11 cellular contexts compared by ENCODE assay signal in genomic region chr12:6373022-6373787, GRCh38. TPM values are rescaled to one million over a fixed set of nuclear protein-coding genes. Genes with fewer than 3 reads are reported as not detected.
A peak's percentile ranks its signal among the peaks of the same experiment; 100 is the strongest.
DNase-seq lines count a peak whose midpoint lies in the region; ATAC-seq and TF ChIP-seq lines count a peak whose summit lies in the region.
"Had no signal": no experiment of that assay in that cellular context is flagged by ENCODE, and none has a peak within 500 bp of the region (broad histone marks: within the 10 kb centered on the region; RNA-seq: fewer than 3 reads in every experiment).

No MANE protein-coding gene starts in this region.

- no peaks in the 10 kb centered on the region for H3K27me3 Mint-ChIP-seq in Caco-2 (ENCODE audit: insufficient read depth, unreplicated experiment)

- H3K36me3 ChIP-seq in Caco-2 (ENCODE audit: control insufficient read depth, insufficient read depth, low read length) (no peaks in the 10 kb centered on the region), breast epithelium (no peaks in the 10 kb centered on the region), neuronal stem cell (replicated peaks in 1 of 2; ENCODE audit: control insufficient read depth in 2 of 2, insufficient read depth in 2 of 2, low read length in 2 of 2) (no peaks in the 10 kb centered on the region)

- no peak overlapping the region for H3K4ac ChIP-seq in neuronal stem cell (ENCODE audit: low read length)

- no peak overlapping the region for H2BK5ac ChIP-seq in neuronal stem cell (ENCODE audit: low read length)

- TF ChIP-seq CTCF in Caco-2 (IDR thresholded peaks at IDR 0.05; ENCODE audit: insufficient read depth in 1 of 2, low read depth in 1 of 2, low read length in 1 of 2, severe bottlenecking in 1 of 2, unreplicated experiment in 1 of 2) (no peak), breast epithelium (IDR thresholded peaks at IDR 0.05) (no peak)

- ATAC-seq in GM18502 (IDR thresholded peaks at IDR 0.05; ENCODE audit: poor library complexity, unreplicated experiment), result no peak
- no peak for ATAC-seq in stimulated activated naive CD8-positive, alpha-beta T cell treated with anti-CD3 and anti-CD28 coated beads, Interleukin-15, Interleukin-2, amounts not matched to agents 100 U/mL and 50 U/mL, for 24 hours

- H4K91ac ChIP-seq in neuronal stem cell (ENCODE audit: low read depth, low read length, poor library complexity), result no peak overlapping the region

- peak overlapping the region; percentile 71 for H3K4me3 Mint-ChIP-seq in Caco-2 (ENCODE audit: unreplicated experiment)
- H3K4me3 Mint-ChIP-seq: effector memory CD8-positive, alpha-beta T cell had no signal

- no peak overlapping the region for H4K8ac ChIP-seq in neuronal stem cell (ENCODE audit: low read depth, low read length)

- H2AFZ ChIP-seq in neuronal stem cell (ENCODE audit: low read length), result peak overlapping the region; percentile 86

- CTCF ChIA-PET in Caco-2 (lab: Charles Lee), result interaction anchor here (0.7 to 2.5 kb wide), 4 partner anchors 10 to 51 kb away, joined by 3 to 17 read pairs (median 4); partner anchors contain the start of gene LTBR

- no peak overlapping the region for H2BK15ac ChIP-seq in neuronal stem cell (ENCODE audit: low read length)

- H3K23ac ChIP-seq in neuronal stem cell (ENCODE audit: low read depth, low read length, poor library complexity), result no peak overlapping the region

- H3K18ac ChIP-seq in neuronal stem cell (ENCODE audit: low read length), result no peak overlapping the region

- H3K9ac ChIP-seq in neuronal stem cell (ENCODE audit: low read depth, low read length, poor library complexity), result no peak overlapping the region

- DNase-seq in Caco-2 (peak in 1 of 2 experiments; percentile 28), NCI-H2029 treated with DMSO at 0.1 percent for 48 hours (lab: John Stamatoyannopoulos, UW) (peak; percentile 94), breast epithelium (ENCODE audit: low spot score in 2 of 2) (no peak), neuronal stem cell (ENCODE audit: low spot score) (no peak), HUDEP-2 (lab: John Stamatoyannopoulos, UW; ENCODE audit: unreplicated experiment in 76 of 76) (no peak), T-helper 2 cell (no peak)
- no peak for DNase-seq in stimulated activated naive CD8-positive, alpha-beta T cell treated with anti-CD3 and anti-CD28 coated beads, Interleukin-15, Interleukin-2, amounts not matched to agents 100 U/mL and 50 U/mL, for 24 hours
- DNase-seq: effector memory CD8-positive, alpha-beta T cell; NCI-H1694; testis had no signal

- H2BK12ac ChIP-seq in neuronal stem cell (ENCODE audit: low read length), result no peak overlapping the region

- no peak overlapping the region for H3K14ac ChIP-seq in neuronal stem cell (ENCODE audit: low read length)

- BruUV-seq in Caco-2 (replicated peaks; lab: Mats Ljungman, UMichigan), result no TSS peak

- WGBS in neuronal stem cell (ENCODE audit: extremely low coverage in 2 of 2, insufficient read length in 2 of 2, insufficient replicate concordance in 1 of 2), 2 donors, result no CpG with 5 or more reads among the region's 14 CpGs

- peaks cover 73% of the 10 kb centered on the region for H3K4me1 Mint-ChIP-seq in Caco-2 (ENCODE audit: low read depth, unreplicated experiment)

- H3K4me1 ChIP-seq in Caco-2 (peaks cover 80% of the 10 kb centered on the region), breast epithelium (peaks cover 24 to 25% of the 10 kb centered on the region in 2 donors), neuronal stem cell (ENCODE audit: control insufficient read depth in 2 of 2, insufficient read depth in 1 of 2, low read depth in 1 of 2, low read length in 2 of 2) (peaks cover 49 to 58% of the 10 kb centered on the region in 2 donors)

- H3K4me2 ChIP-seq in neuronal stem cell (ENCODE audit: insufficient read depth, low read length, poor library complexity, severe bottlenecking), result no peak overlapping the region

- TF ChIP-seq POLR2A in breast epithelium (IDR thresholded peaks at IDR 0.05), result no peak

- H3K27ac Mint-ChIP-seq in Caco-2 (ENCODE audit: unreplicated experiment), result peak overlapping the region; percentile 89

- POLR2A ChIA-PET in Caco-2 (lab: Charles Lee), result interaction anchor here (0.5 to 3.5 kb wide), 4 partner anchors 10 to 97 kb away, joined by 3 to 16 read pairs (median 8); partner anchors contain the start of genes LTBR and VAMP1

- H3K27ac ChIP-seq in breast epithelium (peak overlapping the region; percentile 92 to 97), neuronal stem cell (replicated peaks; ENCODE audit: low read length) (no peak overlapping the region)
- H3K27ac ChIP-seq: testis had no signal

- H3K79me1 ChIP-seq in neuronal stem cell (ENCODE audit: low read depth, low read length), result no peaks in the 10 kb centered on the region

- H3K36me3 Mint-ChIP-seq in Caco-2 (ENCODE audit: insufficient read depth, unreplicated experiment), result peaks cover 14% of the 10 kb centered on the region

- H3K9me3 Mint-ChIP-seq in Caco-2 (ENCODE audit: unreplicated experiment), result no peaks in the 10 kb centered on the region
- H3K9me3 Mint-ChIP-seq: effector memory CD8-positive, alpha-beta T cell had no signal

- H3K9me3 ChIP-seq in Caco-2 (no peaks in the 10 kb centered on the region), breast epithelium (no peaks in the 10 kb centered on the region), neuronal stem cell (replicated peaks in 1 of 2; ENCODE audit: control insufficient read depth in 2 of 2, insufficient read depth in 1 of 2, low read depth in 1 of 2, low read length in 2 of 2) (no peaks in the 10 kb centered on the region)
- H3K9me3 ChIP-seq: testis had no signal

- H3K27me3 ChIP-seq in Caco-2 (replicated peaks; ENCODE audit: control insufficient read depth, insufficient read depth, low read length) (no peaks in the 10 kb centered on the region), breast epithelium (no peaks in the 10 kb centered on the region), neuronal stem cell (ENCODE audit: control insufficient read depth in 3 of 3, insufficient read depth in 3 of 3, low read depth in 1 of 3, low read length in 3 of 3) (peaks cover 0 to 12% (median 0%) of the 10 kb centered on the region in 3 experiments)
- H3K27me3 ChIP-seq: testis had no signal

- no peak overlapping the region for H3K4me3 ChIP-seq in Caco-2 (ENCODE audit: low read depth, low read length)
- H3K4me3 ChIP-seq in breast epithelium, result peak overlapping the region in 2 of 3 donors; percentile 53 to 65
- H3K4me3 ChIP-seq in neuronal stem cell (ENCODE audit: low read length in 2 of 2), result no peak overlapping the region
- H3K4me3 ChIP-seq: testis had no signal

- H2AK5ac ChIP-seq in neuronal stem cell (ENCODE audit: low read depth, low read length), result no peak overlapping the region

- intact Hi-C loops in Caco-2 (cut with micrococcal nuclease; ENCODE audit: unreplicated experiment) (loop anchor here (10.0 kb wide), 1 partner anchor 298 kb away; no protein-coding TSS in a partner anchor), breast epithelium (cut with DNase I; ENCODE audit: low total_unique reads) (no loop called here)

- H2BK120ac ChIP-seq in neuronal stem cell (ENCODE audit: low read depth, low read length), result no peak overlapping the region

RNA-seq across cellular contexts. Expression of gene SCNN1A, which starts 2.2 kb away (rescaled TPM):
- 52.6 and 53.5 TPM in 2 replicates for total RNA-seq in Caco-2 (2022)
- 100 to 1,000 TPM in 1 of 3 donors, 10 to 100 TPM in 1, 1 to 10 TPM in 1; 1.3 to 175 (median 93.7) TPM for total RNA-seq in breast epithelium
- polyA plus RNA-seq in neuronal stem cell (2013, experiment 1 of 2), result 0.40 TPM
- polyA plus RNA-seq in neuronal stem cell (2013, experiment 2 of 2), result 0.68 TPM

RNA-seq across cellular contexts. Expression of gene LTBR, which starts 10.8 kb away (rescaled TPM):
- total RNA-seq in Caco-2 (2022), result 194 and 197 TPM in 2 replicates
- 100 to 1,000 TPM in 2 of 3 donors, 10 to 100 TPM in 1; 90.1 to 115 (median 108) TPM for total RNA-seq in breast epithelium
- polyA plus RNA-seq in neuronal stem cell (2013, experiment 1 of 2), result 2.3 TPM
- 2.3 TPM for polyA plus RNA-seq in neuronal stem cell (2013, experiment 2 of 2)

RNA-seq across cellular contexts. Expression of gene TNFRSF1A, which starts 31.3 kb away (rescaled TPM):
- total RNA-seq in Caco-2 (2022) (79.0 and 79.4 TPM in 2 replicates), breast epithelium (100 to 1,000 TPM; 232 to 256 (median 238) TPM)
- polyA plus RNA-seq in neuronal stem cell (2013, experiment 1 of 2), result 35.2 TPM
- 34.5 TPM for polyA plus RNA-seq in neuronal stem cell (2013, experiment 2 of 2)

Comparison
In these comparisons a context has a peak if more than half of its experiments do, and no peak if none do; other contexts are left out.
1. H3K4me3 ChIP-seq: peak in breast epithelium (2 of 3); none in Caco-2 (single experiment) and neuronal stem cell (0 of 2).